In the genomic region with DNA sequence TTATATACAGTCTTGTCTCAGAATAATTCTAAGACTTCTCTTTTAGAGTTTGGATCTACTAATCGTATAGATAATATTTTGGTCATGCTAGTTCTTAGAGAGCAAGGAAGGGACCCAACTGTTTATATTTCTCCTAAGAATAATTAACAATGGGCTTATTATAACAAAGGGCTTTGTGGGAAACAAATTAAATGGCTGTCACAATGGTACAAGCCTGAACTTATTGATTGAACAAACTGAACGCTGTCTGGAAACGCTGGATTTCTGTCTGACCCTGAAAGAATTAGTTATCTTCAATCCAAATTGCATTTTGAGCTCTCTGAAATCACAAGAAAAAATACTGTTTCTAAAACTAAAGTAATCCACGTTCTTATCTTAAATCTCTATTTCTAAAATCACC, we compare ENCODE assay signal across 21 cellular contexts.
"Had no signal": no experiment of that assay in that cellular context is flagged by ENCODE, and none has a peak within 500 bp of the region (broad histone marks: within the 10 kb centered on the region; RNA-seq: fewer than 3 reads in every experiment).

No MANE protein-coding gene starts in this region.

- ATAC-seq: activated CD8-positive, alpha-beta memory T cell treated with anti-CD3 and anti-CD28 coated beads, Interleukin-2, amount 10 ng/mL, durations not matched to agents 7 days and 5 days; activated T-helper 17 cell treated with anti-CD3 and anti-CD28 coated beads, Interleukin-2, amount 50 U/mL, for 72 hours; T-helper 17 cell; WTC11 had no signal

- DNase-seq: activated CD4-positive, alpha-beta T cell treated with anti-CD3 and anti-CD28 coated beads for 48 hours; activated CD4-positive, alpha-beta T cell treated with anti-CD3 and anti-CD28 coated beads, Interleukin-2, amount 50 U/mL, for 48 hours; activated CD4-positive, CD25-positive, alpha-beta regulatory T cell treated with anti-CD3 and anti-CD28 coated beads, Interleukin-2, amount 50 U/mL, for 72 hours; activated CD8-positive, alpha-beta memory T cell treated with anti-CD3 and anti-CD28 coated beads, Interleukin-2, amount 10 ng/mL, durations not matched to agents 7 days and 5 days; activated gamma-delta T cell; activated naive CD4-positive, alpha-beta T cell treated with anti-CD3 and anti-CD28 coated beads for 36 hours; activated T-cell treated with anti-CD3 and anti-CD28 coated beads, Interleukin-2, amount 50 U/mL, for 48 hours; brain microvascular endothelial cell; MG63; NCI-H1105; NCI-H1436; NCI-H1694 treated with DMSO at 0.1 percent for 48 hours; NCI-H2029 treated with DMSO at 0.1 percent for 48 hours; NCI-H510A treated with DMSO at 0.1 percent for 48 hours; Peyer's patch; Right ventricle myocardium superior; SJCRH30; T-helper 17 cell; T-helper 9 cell had no signal
